18 cellular contexts compared by ENCODE assay signal in the genomic region with DNA sequence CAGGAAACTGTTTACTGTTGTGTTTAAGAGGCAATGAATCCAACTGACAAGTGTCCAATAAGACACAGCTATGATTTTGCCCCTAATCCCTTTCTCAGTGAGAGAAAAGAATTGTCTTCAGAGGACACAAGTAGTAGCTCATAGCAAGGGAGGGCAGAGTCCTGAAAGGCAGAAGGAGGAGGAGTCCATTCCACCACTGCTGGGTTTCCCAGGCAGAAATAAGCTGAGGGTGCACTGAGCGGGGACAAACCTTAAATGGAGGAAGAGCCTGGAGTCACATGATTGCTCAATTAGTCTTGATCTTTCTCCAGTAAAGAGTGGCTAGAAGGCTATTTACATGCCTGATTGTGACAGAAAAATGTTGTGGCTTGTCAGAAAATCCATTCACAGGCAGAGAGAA.
DNase-seq lines count a peak whose midpoint lies in the region; FAIRE-seq and TF ChIP-seq lines count a peak whose summit lies in the region.
"Had no signal": no experiment of that assay in that cellular context is flagged by ENCODE, and none has a peak within 500 bp of the region (broad histone marks: within the 10 kb centered on the region; RNA-seq: fewer than 3 reads in every experiment).

No MANE protein-coding gene starts in this region.

- H4K8ac ChIP-seq in H9 (replicated peaks; ENCODE audit: insufficient read length, low read depth, low read length): no peak overlapping the region
- no peak overlapping the region for H4K8ac ChIP-seq in H1 (ENCODE audit: extremely low read depth, insufficient read depth, low read length)

- H3K4ac ChIP-seq in H9 (ENCODE audit: low read depth, low read length) (no peak overlapping the region), H1 (replicated peaks; ENCODE audit: insufficient read length, low read depth, low read length) (no peak overlapping the region)

- DNase-seq in H9: no peak
- no peak for DNase-seq in H1 (ENCODE audit: low read depth in 1 of 2, low spot score in 2 of 2)
- peak; percentile 54 for DNase-seq in neural progenitor cell (ENCODE audit: low spot score)
- DNase-seq in DMS153 (lab: John Stamatoyannopoulos, UW): no peak
- no peak for DNase-seq in activated effector memory CD4-positive, alpha-beta T cell treated with anti-CD3 and anti-CD28 coated beads, Interleukin-2, amount 50 U/mL, for 16 hours
- DNase-seq in NCI-H2107 treated with DMSO at 0.1 percent for 48 hours (lab: John Stamatoyannopoulos, UW; ENCODE audit: unreplicated experiment): no peak
- no peak for DNase-seq in NCI-H82 (lab: John Stamatoyannopoulos, UW)
- DNase-seq: C1 segment of cervical spinal cord; Calu3; CD4-positive, alpha-beta T cell; DMS 273 treated with DMSO at 0.1 percent for 48 hours; DMS79 had no signal

- no peaks in the 10 kb centered on the region; the same call in 1 of the 2 replicates for H3K4me1 ChIP-seq in H9 (ENCODE audit: insufficient read depth, low read length)
- no peaks in the 10 kb centered on the region; a peak in 1 of 7 replicates for H3K4me1 ChIP-seq in H1 (replicated peaks in 1 of 4; ENCODE audit: control insufficient read depth in 3 of 4, insufficient read depth in 4 of 4, low read length in 3 of 4)
- H3K4me1 ChIP-seq in neural progenitor cell: peaks cover 12% of the 10 kb centered on the region

- TF ChIP-seq CTCF in H9 (conservative IDR thresholded peaks at IDR 0.05) (no peak), H1 (IDR thresholded peaks at IDR 0.05; ENCODE audit: control extremely low read depth in 1 of 3, insufficient read depth in 1 of 3, low read depth in 1 of 3, low read length in 3 of 3) (no peak), neural progenitor cell (IDR thresholded peaks at IDR 0.05) (no peak)

- no peaks in the 10 kb centered on the region for H3K27me3 Mint-ChIP-seq in H9 (ENCODE audit: low read depth)
- no peaks in the 10 kb centered on the region for H3K27me3 Mint-ChIP-seq in neural progenitor cell (ENCODE audit: insufficient read depth, low read depth)
- H3K27me3 Mint-ChIP-seq: B cell; CD4-positive, alpha-beta T cell had no signal

- H2BK20ac ChIP-seq in H9 (ENCODE audit: low read depth, low read length, poor library complexity, severe bottlenecking): no peak overlapping the region
- H2BK20ac ChIP-seq in H1 (ENCODE audit: low read length): no peak overlapping the region

- H3K27ac Mint-ChIP-seq in H9: 0 out of 7 replicates have a peak overlapping the region, but pooled peaks of 1 of the 3 experiments have one; percentile 37
- H3K27ac Mint-ChIP-seq in neural progenitor cell: no peak overlapping the region
- H3K27ac Mint-ChIP-seq: B cell; CD4-positive, alpha-beta T cell had no signal

- H2AK5ac ChIP-seq in H9 (ENCODE audit: insufficient read length, low read length): no peak overlapping the region
- H2AK5ac ChIP-seq in H1 (ENCODE audit: low read depth, low read length): no peak overlapping the region

- no peak for TF ChIP-seq EP300 in H1 (IDR thresholded peaks at IDR 0.05; ENCODE audit: borderline replicate concordance in 1 of 2, low read depth in 2 of 2, low read length in 2 of 2)

- no peak overlapping the region for H2BK5ac ChIP-seq in H9 (ENCODE audit: insufficient read length, low read length)
- no peak overlapping the region for H2BK5ac ChIP-seq in H1 (ENCODE audit: low read depth, low read length)

- H3K4me2 ChIP-seq in H9 (ENCODE audit: insufficient read depth, insufficient read length, low read length) (no peak overlapping the region), H1 (ENCODE audit: insufficient read depth in 1 of 2, low read depth in 2 of 2, low read length in 2 of 2) (no peak overlapping the region), neural progenitor cell (peak overlapping the region; percentile 60)

- CTCF ChIA-PET in H1 (lab: Charles Lee; ENCODE audit: partially characterized antibody): no interaction called here

- H4K5ac ChIP-seq in H9 (ENCODE audit: insufficient read length, low read depth, low read length) (no peak overlapping the region), H1 (ENCODE audit: insufficient read length, low read depth, low read length) (no peak overlapping the region)

- H3K27me3 ChIP-seq in H9 (ENCODE audit: insufficient read depth, low read length) (no peaks in the 10 kb centered on the region), H1 (replicated peaks in 1 of 4; ENCODE audit: control insufficient read depth in 3 of 4, extremely low read depth in 1 of 4, insufficient read depth in 3 of 4, low read length in 3 of 4) (no peaks in the 10 kb centered on the region), neural progenitor cell (no peaks in the 10 kb centered on the region)

- H2BK12ac ChIP-seq in H9 (ENCODE audit: insufficient read length, low read depth, low read length) (no peak overlapping the region), H1 (ENCODE audit: low read depth, low read length) (no peak overlapping the region)

- H3K36me3 ChIP-seq in H1 (ENCODE audit: control insufficient read depth in 2 of 4, insufficient read depth in 4 of 4, low read length in 3 of 4): no peaks in the 10 kb centered on the region
- no peaks in the 10 kb centered on the region for H3K36me3 ChIP-seq in neural progenitor cell

- H4K91ac ChIP-seq in H9 (ENCODE audit: insufficient read length, low read depth, low read length): no peak overlapping the region
- H4K91ac ChIP-seq in H1 (replicated peaks; ENCODE audit: insufficient read length, low read length): no peak overlapping the region

- H3K4me3 ChIP-seq in H1 (ENCODE audit: extremely low read depth in 1 of 4, insufficient read depth in 2 of 4, low read depth in 3 of 4, low read length in 4 of 4) (no peak overlapping the region), neural progenitor cell (no peak overlapping the region)

- H3K9ac ChIP-seq in H9 (ENCODE audit: extremely low read depth, insufficient read length, low read length) (no peak overlapping the region), H1 (replicated peaks in 1 of 4; ENCODE audit: extremely low read depth in 1 of 4, low read depth in 3 of 4, low read length in 3 of 4) (no peak overlapping the region), neural progenitor cell (no peak overlapping the region)

- no peak overlapping the region for H3T11ph ChIP-seq in H9 (ENCODE audit: low read length)

- H3K27ac ChIP-seq in H9 (ENCODE audit: insufficient read length, low read depth, low read length) (no peak overlapping the region), H1 (ENCODE audit: low read depth, low read length) (no peak overlapping the region), neural progenitor cell (peak overlapping the region; percentile 55)
- H3K27ac ChIP-seq: HL-60 had no signal

- H3K56ac ChIP-seq in H9 (ENCODE audit: insufficient read length, low read depth, low read length): no peak overlapping the region
- H3K56ac ChIP-seq in H1 (replicated peaks; ENCODE audit: insufficient read length, low read depth, low read length): no peak overlapping the region

- FAIRE-seq in H1 (lab: Jason Lieb, UNC): no peak
- FAIRE-seq: A204.1, G401.6, GM12891, GM19239 had no signal

- H2AFZ ChIP-seq in H9 (ENCODE audit: low read length) (peak overlapping the region; percentile 48), H1 (ENCODE audit: low read length) (peak overlapping the region; percentile 94), neural progenitor cell (replicated peaks) (peak overlapping the region; percentile 80)

- H3K23ac ChIP-seq in H9 (ENCODE audit: insufficient read length, low read depth, low read length) (no peak overlapping the region), H1 (ENCODE audit: insufficient read length) (no peak overlapping the region)

- H3F3A ChIP-seq in neural progenitor cell (ENCODE audit: low read depth): peaks cover 7% of the 10 kb centered on the region

- H4K20me1 ChIP-seq in H9 (ENCODE audit: control insufficient read depth, insufficient read depth, insufficient read length) (no peaks in the 10 kb centered on the region), H1 (replicated peaks in 1 of 2; ENCODE audit: control insufficient read depth in 1 of 2, insufficient read depth in 2 of 2, low read length in 2 of 2) (no peaks in the 10 kb centered on the region), neural progenitor cell (ENCODE audit: low read depth) (no peaks in the 10 kb centered on the region)

- H3K23me2 ChIP-seq in H9 (ENCODE audit: insufficient read length, low read depth, low read length, poor library complexity, severe bottlenecking): no peaks in the 10 kb centered on the region
- no peaks in the 10 kb centered on the region for H3K23me2 ChIP-seq in H1 (ENCODE audit: low read depth, low read length)

- no peak overlapping the region for H3K4me3 Mint-ChIP-seq in H9
- H3K4me3 Mint-ChIP-seq in neural progenitor cell: no peak overlapping the region
- H3K4me3 Mint-ChIP-seq: B cell; CD4-positive, alpha-beta T cell had no signal

- H2BK120ac ChIP-seq in H9 (ENCODE audit: low read depth, low read length, poor library complexity, severe bottlenecking): no peak overlapping the region
- H2BK120ac ChIP-seq in H1 (replicated peaks; ENCODE audit: low read depth, low read length): no peak overlapping the region

- POLR2A ChIA-PET in H1 (lab: Charles Lee; ENCODE audit: partially characterized antibody): no interaction called here

- H3K79me2 ChIP-seq in H9 (ENCODE audit: insufficient read depth, low read length) (no peaks in the 10 kb centered on the region), H1 (ENCODE audit: control insufficient read depth in 1 of 2, insufficient read depth in 2 of 2, low read length in 2 of 2) (no peaks in the 10 kb centered on the region), neural progenitor cell (ENCODE audit: low read depth) (no peaks in the 10 kb centered on the region)

- no peaks in the 10 kb centered on the region for H3K79me1 ChIP-seq in H9 (ENCODE audit: insufficient read depth, low read depth, low read length, poor library complexity, severe bottlenecking)
- H3K79me1 ChIP-seq in H1 (ENCODE audit: low read depth, low read length): no peaks in the 10 kb centered on the region

- no CpG with 5 or more reads among the region's 1 CpG for WGBS in H9 (ENCODE audit: extremely low coverage, insufficient read length, low lambda C conversion rate)
- WGBS in H1 (ENCODE audit: extremely low coverage in 1 of 2, insufficient coverage in 1 of 2, insufficient read length in 1 of 2, insufficient replicate concordance in 2 of 2, low coverage in 1 of 2, low lambda C conversion rate in 2 of 2, missing lambda C conversion rate in 1 of 2), 2 experiments: 45% methylated on average over 1 of the region's 1 CpG; no CpG with 5 or more reads in 1 of the 2 experiments

- H2BK15ac ChIP-seq in H9 (ENCODE audit: low read depth, low read length) (no peak overlapping the region), H1 (ENCODE audit: low read length) (no peak overlapping the region)

- no peak for TF ChIP-seq RAD21 in H1 (IDR thresholded peaks at IDR 0.05 in 1 of 2, conservative IDR thresholded peaks at IDR 0.05 in 1 of 2; ENCODE audit: low read depth in 2 of 2, low read length in 2 of 2)

- TF ChIP-seq POLR2A in H1 (IDR thresholded peaks at IDR 0.05; ENCODE audit: control extremely low read depth in 1 of 2, low read depth in 2 of 2, low read length in 2 of 2): no peak

- no peaks in the 10 kb centered on the region for H3K36me3 Mint-ChIP-seq in H9 (ENCODE audit: insufficient read depth in 1 of 3, low read depth in 3 of 3)
- no peaks in the 10 kb centered on the region for H3K36me3 Mint-ChIP-seq in neural progenitor cell

- H3K18ac ChIP-seq in H9 (ENCODE audit: insufficient read length, low read depth, low read length): no peak overlapping the region
- H3K18ac ChIP-seq in H1 (ENCODE audit: extremely low read depth, low read length): no peak overlapping the region

- H3K4me1 Mint-ChIP-seq in H9 (peaks cover 9% of the 10 kb centered on the region in 2 experiments), neural progenitor cell (peaks cover 7% of the 10 kb centered on the region)
- H3K4me1 Mint-ChIP-seq: B cell had no signal

- no peaks in the 10 kb centered on the region for H3K9me3 Mint-ChIP-seq in H9
- no peaks in the 10 kb centered on the region for H3K9me3 Mint-ChIP-seq in neural progenitor cell

- no peaks in the 10 kb centered on the region for H3K9me3 ChIP-seq in H9 (ENCODE audit: control insufficient read depth, low read depth, low read length)
- no peaks in the 10 kb centered on the region for H3K9me3 ChIP-seq in H1 (ENCODE audit: insufficient read depth in 2 of 2, low read depth in 1 of 2, low read length in 1 of 2)
- H3K9me3 ChIP-seq in neural progenitor cell (ENCODE audit: low read depth): no peaks in the 10 kb centered on the region

- H3K14ac ChIP-seq in H9 (ENCODE audit: insufficient read depth, low read length) (no peak overlapping the region), H1 (ENCODE audit: insufficient read length) (no peak overlapping the region)
